1 cellular context compared by ENCODE assay signal in the genomic region with DNA sequence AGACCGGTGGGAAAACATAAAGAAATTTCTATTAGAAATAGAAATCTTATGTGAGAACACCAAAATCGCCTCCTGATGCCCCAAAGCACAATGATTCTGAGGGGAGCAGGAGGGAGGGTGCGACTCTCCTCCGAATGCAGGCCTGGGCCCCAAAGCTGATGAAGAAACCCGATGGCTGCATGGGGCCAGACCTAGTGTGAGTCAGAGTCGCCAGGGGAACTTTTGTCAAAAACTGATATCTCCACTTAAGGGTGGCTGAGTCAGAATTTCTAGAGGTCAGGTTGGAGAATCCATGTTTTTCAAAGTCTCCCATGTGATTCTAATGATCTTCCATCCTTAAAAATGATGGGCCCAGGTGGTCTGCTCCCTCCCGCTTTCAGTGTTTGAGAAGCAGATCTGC.
TF ChIP-seq lines count a peak whose summit lies in the region.

No MANE protein-coding gene starts in this region.

TF ChIP-seq in HEK293, 187 proteins besides CTCF, POLR2A, EP300 and RAD21 (continued from another document):
- TF ChIP-seq, protein P1, sequence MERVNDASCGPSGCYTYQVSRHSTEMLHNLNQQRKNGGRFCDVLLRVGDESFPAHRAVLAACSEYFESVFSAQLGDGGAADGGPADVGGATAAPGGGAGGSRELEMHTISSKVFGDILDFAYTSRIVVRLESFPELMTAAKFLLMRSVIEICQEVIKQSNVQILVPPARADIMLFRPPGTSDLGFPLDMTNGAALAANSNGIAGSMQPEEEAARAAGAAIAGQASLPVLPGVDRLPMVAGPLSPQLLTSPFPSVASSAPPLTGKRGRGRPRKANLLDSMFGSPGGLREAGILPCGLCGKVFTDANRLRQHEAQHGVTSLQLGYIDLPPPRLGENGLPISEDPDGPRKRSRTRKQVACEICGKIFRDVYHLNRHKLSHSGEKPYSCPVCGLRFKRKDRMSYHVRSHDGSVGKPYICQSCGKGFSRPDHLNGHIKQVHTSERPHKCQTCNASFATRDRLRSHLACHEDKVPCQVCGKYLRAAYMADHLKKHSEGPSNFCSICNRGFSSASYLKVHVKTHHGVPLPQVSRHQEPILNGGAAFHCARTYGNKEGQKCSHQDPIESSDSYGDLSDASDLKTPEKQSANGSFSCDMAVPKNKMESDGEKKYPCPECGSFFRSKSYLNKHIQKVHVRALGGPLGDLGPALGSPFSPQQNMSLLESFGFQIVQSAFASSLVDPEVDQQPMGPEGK (tag by site-specific recombination; IDR thresholded peaks at IDR 0.05) = no peak
- TF ChIP-seq ZFP3 (tag by site-specific recombination; IDR thresholded peaks at IDR 0.05; ENCODE audit: low read depth) (no peak), ZXDB (tag by site-specific recombination; IDR thresholded peaks at IDR 0.05) (no peak), ZNF660 (tag by site-specific recombination; IDR thresholded peaks at IDR 0.05) (0 out of 2 replicates have a peak, but pooled peaks have one; percentile 47), SALL2 (tag by site-specific recombination; IDR thresholded peaks at IDR 0.05; ENCODE audit: borderline replicate concordance) (no peak)
- TF ChIP-seq, protein P2, sequence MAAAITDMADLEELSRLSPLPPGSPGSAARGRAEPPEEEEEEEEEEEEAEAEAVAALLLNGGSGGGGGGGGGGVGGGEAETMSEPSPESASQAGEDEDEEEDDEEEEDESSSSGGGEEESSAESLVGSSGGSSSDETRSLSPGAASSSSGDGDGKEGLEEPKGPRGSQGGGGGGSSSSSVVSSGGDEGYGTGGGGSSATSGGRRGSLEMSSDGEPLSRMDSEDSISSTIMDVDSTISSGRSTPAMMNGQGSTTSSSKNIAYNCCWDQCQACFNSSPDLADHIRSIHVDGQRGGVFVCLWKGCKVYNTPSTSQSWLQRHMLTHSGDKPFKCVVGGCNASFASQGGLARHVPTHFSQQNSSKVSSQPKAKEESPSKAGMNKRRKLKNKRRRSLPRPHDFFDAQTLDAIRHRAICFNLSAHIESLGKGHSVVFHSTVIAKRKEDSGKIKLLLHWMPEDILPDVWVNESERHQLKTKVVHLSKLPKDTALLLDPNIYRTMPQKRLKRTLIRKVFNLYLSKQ (tag by site-specific recombination; IDR thresholded peaks at IDR 0.05; ENCODE audit: borderline replicate concordance) = no peak
